8 cellular contexts compared by ENCODE assay signal in genomic region chr21:17512245-17513213, GRCh38. TPM values are rescaled to one million over a fixed set of nuclear protein-coding genes. Genes with fewer than 3 reads are reported as not detected.
A peak's percentile ranks its signal among the peaks of the same experiment; 100 is the strongest.
DNase-seq lines count a peak whose midpoint lies in the region; ATAC-seq and TF ChIP-seq lines count a peak whose summit lies in the region.

CXADR (plus strand) TSS chr21:17513043; CDS start chr21:17513130, 87 bp downstream.

- H3K27ac ChIP-seq in coronary artery = no peak within 1 kb of the TSS
- H3K27ac ChIP-seq in liver (ENCODE audit: low read depth in 1 of 2, low read length in 2 of 2) = peak within 1 kb of the TSS; percentile 84 to 93

- no peak for TF ChIP-seq CTCF in coronary artery (IDR thresholded peaks at IDR 0.05)
- TF ChIP-seq CTCF in liver (IDR thresholded peaks at IDR 0.05; ENCODE audit: low read depth, low read length, missing input control) = peak; percentile 56

- H3K4me1 ChIP-seq in liver (ENCODE audit: control insufficient read depth in 4 of 4, insufficient read depth in 4 of 4, low read length in 3 of 4) = peaks cover 0 to 20% (median 11%) of the 10 kb centered on the region in 4 donors

- peak; percentile 96 for ATAC-seq in GM18505 (IDR thresholded peaks at IDR 0.05; ENCODE audit: unreplicated experiment)
- ATAC-seq in HG02981 (IDR thresholded peaks at IDR 0.05; ENCODE audit: unreplicated experiment) = peak; percentile 77

- under 1% methylated on average over 83 of the region's 83 CpGs for WGBS in liver

- H3K27me3 ChIP-seq in liver (ENCODE audit: control insufficient read depth in 4 of 4, insufficient read depth in 4 of 4, low read length in 3 of 4) = no peaks in the 10 kb centered on the region

- H3K4me3 ChIP-seq in coronary artery (peak within 1 kb of the TSS; percentile 87), liver (ENCODE audit: low read depth in 1 of 3, low read length in 3 of 3) (peak within 1 kb of the TSS; percentile 66 to 84 (median 80))

- no peaks in the 10 kb centered on the region for H3K36me3 ChIP-seq in liver (ENCODE audit: control insufficient read depth in 4 of 4, insufficient read depth in 3 of 4, low read depth in 1 of 4, low read length in 3 of 4)

- peak within 1 kb of the TSS; percentile 78 to 90 for H3K9ac ChIP-seq in liver (ENCODE audit: low read depth in 1 of 2, low read length in 2 of 2)

- DNase-seq in NCI-H2107 treated with DMSO at 0.1 percent for 48 hours (lab: John Stamatoyannopoulos, UW; ENCODE audit: unreplicated experiment) (peak; percentile 72), coronary artery (ENCODE audit: low spot score) (no peak), SHP77 (lab: John Stamatoyannopoulos, UW) (no peak)
- DNase-seq in activated CD4-positive, alpha-beta T cell treated with anti-CD3 and anti-CD28 coated beads for 4 hours = peak; percentile 82
- peak; percentile 60 to 70 for DNase-seq in stimulated activated CD4-positive, alpha-beta T cell treated with anti-CD3 and anti-CD28 coated beads, Interleukin-4, amount 100 ng/mL, for 48 hours (ENCODE audit: low read depth in 2 of 2)

- H3K9me3 ChIP-seq in liver (ENCODE audit: control insufficient read depth in 4 of 4, low read length in 3 of 4) = no peaks in the 10 kb centered on the region

- no peak for TF ChIP-seq POLR2A in GM18505 (IDR thresholded peaks at IDR 0.05; ENCODE audit: borderline replicate concordance, extremely low read depth, insufficient read depth, insufficient read length)

- TF ChIP-seq RAD21 in liver (IDR thresholded peaks at IDR 0.05) = peak; percentile 31 to 67

TF ChIP-seq in liver, 16 proteins besides CTCF, POLR2A, EP300 and RAD21:
- TF ChIP-seq GABPA (IDR thresholded peaks at IDR 0.05 in 1 of 2, conservative IDR thresholded peaks at IDR 0.05 in 1 of 2) (peak in 1 of 2 donors; percentile 77), SP1 (IDR thresholded peaks at IDR 0.05) (no peak), MAX (IDR thresholded peaks at IDR 0.05) (no peak), RXRA (IDR thresholded peaks at IDR 0.05) (peak; percentile 39 to 64), ATF3 (IDR thresholded peaks at IDR 0.05) (no peak), YY1 (IDR thresholded peaks at IDR 0.05) (no peak), HNF4G (IDR thresholded peaks at IDR 0.05) (no peak), HNF4A (conservative IDR thresholded peaks at IDR 0.05) (peak; percentile 76 to 85), REST (IDR thresholded peaks at IDR 0.05) (no peak), ZBTB33 (IDR thresholded peaks at IDR 0.05) (no peak), JUND (IDR thresholded peaks at IDR 0.05) (peak in 1 of 2 donors; percentile 30), TAF1 (conservative IDR thresholded peaks at IDR 0.05) (no peak), EGR1 (IDR thresholded peaks at IDR 0.05; ENCODE audit: low read depth in 2 of 2) (no peak), FOXA1 (IDR thresholded peaks at IDR 0.05) (no peak), NR2F2 (IDR thresholded peaks at IDR 0.05) (no peak), FOXA2 (IDR thresholded peaks at IDR 0.05) (no peak)
TF ChIP-seq in liver: peak in this region for 4.

RNA-seq across cellular contexts. Expression of gene CXADR, which starts in this region (rescaled TPM):
- total RNA-seq in liver = 10 to 100 TPM; 26.8 to 46.4 TPM
- 10 to 100 TPM in 1 of 2 donors, 1 to 10 TPM in 1; 8.5 to 26.3 TPM for polyA plus RNA-seq in liver

Comparison
In these comparisons a context has a peak if more than half of its experiments do, and no peak if none do; other contexts are left out.
1. DNase-seq: peak in NCI-H2107 treated with DMSO at 0.1 percent for 48 hours (single experiment), activated CD4-positive, alpha-beta T cell treated with anti-CD3 and anti-CD28 coated beads for 4 hours (2 of 2) and stimulated activated CD4-positive, alpha-beta T cell treated with anti-CD3 and anti-CD28 coated beads, Interleukin-4, amount 100 ng/mL, for 48 hours (2 of 2); none in coronary artery (single experiment) and SHP77 (0 of 2).
2. H3K27ac ChIP-seq: peak in liver (2 of 2); none in coronary artery (0 of 2).